In genomic region chr7:112205348-112206237, GRCh38 we compare ENCODE assay signal across 8 cellular contexts. TPM values are rescaled to one million over a fixed set of nuclear protein-coding genes. Genes with fewer than 3 reads are reported as not detected.
A peak's percentile ranks its signal among the peaks of the same experiment; 100 is the strongest.
DNase-seq lines count a peak whose midpoint lies in the region; ATAC-seq, FAIRE-seq and TF ChIP-seq lines count a peak whose summit lies in the region.

No MANE protein-coding gene starts in this region.

- H2BK5ac ChIP-seq in H1 (ENCODE audit: low read depth, low read length): peak overlapping the region; percentile 47; the same call in 1 of the 2 replicates

- no peak overlapping the region for H2AK5ac ChIP-seq in H1 (ENCODE audit: low read depth, low read length)

- peak overlapping the region; percentile 7; the same call in 1 of the 2 replicates for H3K18ac ChIP-seq in H1 (ENCODE audit: extremely low read depth, low read length)

- CTCF ChIA-PET in H1 (lab: Charles Lee; ENCODE audit: partially characterized antibody): interaction anchor here (0.8 to 1.5 kb wide), 6 partner anchors 9 to 452 kb away, joined by 3 to 5 read pairs (median 3); no protein-coding TSS in a partner anchor

- H3K9me3 ChIP-seq in H1 (ENCODE audit: insufficient read depth in 2 of 2, low read depth in 1 of 2, low read length in 1 of 2): no peaks in the 10 kb centered on the region

- peak overlapping the region; percentile 35 for H4K8ac ChIP-seq in H1 (ENCODE audit: extremely low read depth, insufficient read depth, low read length)

- peaks cover 21% of the 10 kb centered on the region for H3K23me2 ChIP-seq in H1 (ENCODE audit: low read depth, low read length)

- no peak for TF ChIP-seq POLR2A in H1 (IDR thresholded peaks at IDR 0.05; ENCODE audit: control extremely low read depth in 1 of 2, low read depth in 2 of 2, low read length in 2 of 2)

- peaks cover 39% of the 10 kb centered on the region for H3K27me3 Mint-ChIP-seq in stimulated activated naive CD8-positive, alpha-beta T cell treated with anti-CD3 and anti-CD28 coated beads, Interleukin-15, Interleukin-2, amounts not matched to agents 100 ng/mL and 50 ng/mL, for 24 hours

- POLR2A ChIA-PET in H1 (lab: Charles Lee; ENCODE audit: partially characterized antibody): interaction anchor here (0.7 to 4.6 kb wide), 19 partner anchors 9 to 1005 kb away, joined by 3 to 29 read pairs (median 4); partner anchors contain the start of gene IFRD1

- H3K27ac ChIP-seq in H1 (ENCODE audit: low read depth, low read length): peak overlapping the region; percentile 38; the same call in 1 of the 2 replicates

- H3K36me3 ChIP-seq in H1 (ENCODE audit: control insufficient read depth in 2 of 4, insufficient read depth in 4 of 4, low read length in 3 of 4): no peaks in the 10 kb centered on the region

- H4K5ac ChIP-seq in H1 (ENCODE audit: insufficient read length, low read depth, low read length): peak overlapping the region; percentile 9

- no peak overlapping the region for H2BK12ac ChIP-seq in H1 (ENCODE audit: low read depth, low read length)

- peaks cover 0 to 11% (median 7%) of the 10 kb centered on the region in 4 experiments; a peak in 5 of 7 replicates for H3K4me1 ChIP-seq in H1 (replicated peaks in 1 of 4; ENCODE audit: control insufficient read depth in 3 of 4, insufficient read depth in 4 of 4, low read length in 3 of 4)

- TF ChIP-seq CTCF in H1 (IDR thresholded peaks at IDR 0.05; ENCODE audit: control extremely low read depth in 1 of 3, insufficient read depth in 1 of 3, low read depth in 1 of 3, low read length in 3 of 3): no peak

- peaks cover 27% of the 10 kb centered on the region for H3K4me1 Mint-ChIP-seq in stimulated activated naive CD8-positive, alpha-beta T cell treated with anti-CD3 and anti-CD28 coated beads, Interleukin-15, Interleukin-2, amounts not matched to agents 100 ng/mL and 50 ng/mL, for 24 hours (ENCODE audit: low read depth)

- peak in 1 of 2 experiments; percentile 10; a peak in 1 of 4 replicates for TF ChIP-seq RAD21 in H1 (IDR thresholded peaks at IDR 0.05 in 1 of 2, conservative IDR thresholded peaks at IDR 0.05 in 1 of 2; ENCODE audit: low read depth in 2 of 2, low read length in 2 of 2)

- no peak overlapping the region for H2BK15ac ChIP-seq in H1 (ENCODE audit: low read length)

- no peak overlapping the region for H2BK120ac ChIP-seq in H1 (replicated peaks; ENCODE audit: low read depth, low read length)

- no peak overlapping the region for H3K14ac ChIP-seq in H1 (ENCODE audit: insufficient read length)

- H3K27me3 ChIP-seq in H1 (replicated peaks in 1 of 4; ENCODE audit: control insufficient read depth in 3 of 4, extremely low read depth in 1 of 4, insufficient read depth in 3 of 4, low read length in 3 of 4): no peaks in the 10 kb centered on the region; a peak in 1 of 7 replicates

- FAIRE-seq in H1 (lab: Jason Lieb, UNC): no peak

- no peak overlapping the region for H3K4ac ChIP-seq in H1 (replicated peaks; ENCODE audit: insufficient read length, low read depth, low read length)

- H3K27ac Mint-ChIP-seq in stimulated activated naive CD8-positive, alpha-beta T cell treated with anti-CD3 and anti-CD28 coated beads, Interleukin-15, Interleukin-2, amounts not matched to agents 100 ng/mL and 50 ng/mL, for 24 hours: no peak overlapping the region

- H4K91ac ChIP-seq in H1 (replicated peaks; ENCODE audit: insufficient read length, low read length): peak overlapping the region; percentile 51

- H3K79me1 ChIP-seq in H1 (ENCODE audit: low read depth, low read length): peaks cover 3% of the 10 kb centered on the region; the same call in 1 of the 2 replicates

- no peaks in the 10 kb centered on the region for H3K36me3 Mint-ChIP-seq in stimulated activated naive CD8-positive, alpha-beta T cell treated with anti-CD3 and anti-CD28 coated beads, Interleukin-15, Interleukin-2, amounts not matched to agents 100 ng/mL and 50 ng/mL, for 24 hours (ENCODE audit: low read depth)

- peak overlapping the region; percentile 31 to 78 (median 72); a peak in 6 of 7 replicates for H3K9ac ChIP-seq in H1 (replicated peaks in 1 of 4; ENCODE audit: extremely low read depth in 1 of 4, low read depth in 3 of 4, low read length in 3 of 4)

- 2% methylated on average over 59 of the region's 68 CpGs; no CpG with 5 or more reads in 1 of the 2 experiments for WGBS in H1 (ENCODE audit: extremely low coverage in 1 of 2, insufficient coverage in 1 of 2, insufficient read length in 1 of 2, insufficient replicate concordance in 2 of 2, low coverage in 1 of 2, low lambda C conversion rate in 2 of 2, missing lambda C conversion rate in 1 of 2), 2 experiments

- no peaks in the 10 kb centered on the region for H3K9me3 Mint-ChIP-seq in stimulated activated naive CD8-positive, alpha-beta T cell treated with anti-CD3 and anti-CD28 coated beads, Interleukin-15, Interleukin-2, amounts not matched to agents 100 ng/mL and 50 ng/mL, for 24 hours

- peak; percentile 5 for ATAC-seq in HG02588 (IDR thresholded peaks at IDR 0.05; ENCODE audit: unreplicated experiment)

- peak overlapping the region; percentile 64; the same call in 1 of the 2 replicates for H2AFZ ChIP-seq in H1 (ENCODE audit: low read length)

- no peak overlapping the region for H2BK20ac ChIP-seq in H1 (ENCODE audit: low read length)

- peak; percentile 27 for DNase-seq in NCI-H2107 treated with DMSO at 0.1 percent for 48 hours (lab: John Stamatoyannopoulos, UW; ENCODE audit: unreplicated experiment)
- no peak for DNase-seq in NCI-H2107 (lab: John Stamatoyannopoulos, UW)
- peak; percentile 40 to 63 for DNase-seq in NCI-H1930 (lab: John Stamatoyannopoulos, UW)
- DNase-seq in activated CD4-positive, alpha-beta T cell treated with anti-CD3 and anti-CD28 coated beads, Interleukin-2, amount 50 U/mL, for 48 hours: peak; percentile 32 to 41
- peak in 1 of 2 experiments; percentile 77 for DNase-seq in H1 (ENCODE audit: low read depth in 1 of 2, low spot score in 2 of 2)
- DNase-seq in medulla oblongata (ENCODE audit: extremely low spot score): peak; percentile 62

- no peak overlapping the region for H3K23ac ChIP-seq in H1 (ENCODE audit: insufficient read length)

- TF ChIP-seq EP300 in H1 (IDR thresholded peaks at IDR 0.05; ENCODE audit: borderline replicate concordance in 1 of 2, low read depth in 2 of 2, low read length in 2 of 2): no peak; a peak in 1 of 3 replicates

- H3K79me2 ChIP-seq in H1 (ENCODE audit: control insufficient read depth in 1 of 2, insufficient read depth in 2 of 2, low read length in 2 of 2): peaks cover 5 to 68% of the 10 kb centered on the region in 2 experiments; a peak in 3 of 4 replicates

- peaks cover 0 to under 1% of the 10 kb centered on the region in 2 experiments for H4K20me1 ChIP-seq in H1 (replicated peaks in 1 of 2; ENCODE audit: control insufficient read depth in 1 of 2, insufficient read depth in 2 of 2, low read length in 2 of 2)

- peak overlapping the region; percentile 83 to 99 for H3K4me2 ChIP-seq in H1 (ENCODE audit: insufficient read depth in 1 of 2, low read depth in 2 of 2, low read length in 2 of 2)

- H3K4me3 ChIP-seq in H1 (ENCODE audit: extremely low read depth in 1 of 4, insufficient read depth in 2 of 4, low read depth in 3 of 4, low read length in 4 of 4): peak overlapping the region; percentile 93 to 99 (median 95)

- peak overlapping the region; percentile 96 for H3K4me3 Mint-ChIP-seq in stimulated activated naive CD8-positive, alpha-beta T cell treated with anti-CD3 and anti-CD28 coated beads, Interleukin-15, Interleukin-2, amounts not matched to agents 100 ng/mL and 50 ng/mL, for 24 hours

- H3K56ac ChIP-seq in H1 (replicated peaks; ENCODE audit: insufficient read length, low read depth, low read length): peak overlapping the region; percentile 60

TF ChIP-seq in H1, 55 proteins besides CTCF, POLR2A, EP300 and RAD21 (continues in another document):
- TF ChIP-seq TEAD4 (IDR thresholded peaks at IDR 0.05; ENCODE audit: low read depth, low read length): peak; percentile 92
- no peak for TF ChIP-seq BRCA1 (IDR thresholded peaks at IDR 0.05; ENCODE audit: low read depth, low read length)
- peak; percentile 97 for TF ChIP-seq ASH2L (IDR thresholded peaks at IDR 0.05; ENCODE audit: low read length)
- peak; percentile 44 to 84; a peak in 3 of 4 replicates for TF ChIP-seq SIN3A (conservative IDR thresholded peaks at IDR 0.05 in 1 of 2, IDR thresholded peaks at IDR 0.05 in 1 of 2; ENCODE audit: low read depth in 1 of 2, low read length in 2 of 2)
- no peak for TF ChIP-seq TCF12 (IDR thresholded peaks at IDR 0.05; ENCODE audit: low read depth, low read length)
- TF ChIP-seq KDM1A (IDR thresholded peaks at IDR 0.05; ENCODE audit: borderline replicate concordance, low read length): no peak
- peak; percentile 90 for TF ChIP-seq KDM4A (IDR thresholded peaks at IDR 0.05; ENCODE audit: low read depth, low read length, severe bottlenecking)
- TF ChIP-seq, protein P1, sequence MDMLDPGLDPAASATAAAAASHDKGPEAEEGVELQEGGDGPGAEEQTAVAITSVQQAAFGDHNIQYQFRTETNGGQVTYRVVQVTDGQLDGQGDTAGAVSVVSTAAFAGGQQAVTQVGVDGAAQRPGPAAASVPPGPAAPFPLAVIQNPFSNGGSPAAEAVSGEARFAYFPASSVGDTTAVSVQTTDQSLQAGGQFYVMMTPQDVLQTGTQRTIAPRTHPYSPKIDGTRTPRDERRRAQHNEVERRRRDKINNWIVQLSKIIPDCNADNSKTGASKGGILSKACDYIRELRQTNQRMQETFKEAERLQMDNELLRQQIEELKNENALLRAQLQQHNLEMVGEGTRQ (IDR thresholded peaks at IDR 0.05; ENCODE audit: low read length): no peak
- 0 out of 2 replicates have a peak, but pooled peaks have one; percentile 17 for TF ChIP-seq TAF1 (IDR thresholded peaks at IDR 0.05; ENCODE audit: low read depth, low read length)

RNA-seq across cellular contexts. Expression of gene DOCK4, which starts 0.6 kb away (rescaled TPM):
- 23.6 and 26.9 TPM in 2 replicates for total RNA-seq in H1 (2021; fragmentation: NEBNext Ultra II Directional; extraction: Animal tissue kit (Norgen Biotek cat#: 25700))
- polyA plus RNA-seq in H1 (2011; rRNA removed): 5.1 and 6.2 TPM in 2 replicates
- polyA plus RNA-seq in H1 (2011; cell fraction: cytosol; rRNA removed): 6.9 TPM
- polyA plus RNA-seq in H1 (2011; cell fraction: nucleus; rRNA removed): 11.4 TPM
- polyA plus RNA-seq in H1 (2012, experiment 1 of 2): 6.3 to 9.0 TPM (median 7.3 TPM) in 4 replicates
- polyA plus RNA-seq in H1 (2012, experiment 2 of 2): 0.58 TPM
- polyA plus RNA-seq in H1 (2013, experiment 1 of 2): 8.0 TPM
- 9.6 TPM for polyA plus RNA-seq in H1 (2013, experiment 2 of 2)
- 34.0 and 41.7 TPM in 2 replicates for polyA minus RNA-seq in H1 (2011; rRNA and poly(A)+ RNA removed)
- 10.5 TPM for polyA minus RNA-seq in H1 (2011; cell fraction: cytosol; rRNA and poly(A)+ RNA removed)
- polyA minus RNA-seq in H1 (2011; cell fraction: nucleus; rRNA and poly(A)+ RNA removed): 72.2 TPM

RNA-seq across cellular contexts. Expression of gene ZNF277, which starts 0.9 kb away (rescaled TPM):
- total RNA-seq in H1 (2021; fragmentation: NEBNext Ultra II Directional; extraction: Animal tissue kit (Norgen Biotek cat#: 25700)): 18.0 and 21.7 TPM in 2 replicates
- polyA plus RNA-seq in H1 (2011; rRNA removed): 2.7 and 5.1 TPM in 2 replicates
- polyA plus RNA-seq in H1 (2011; cell fraction: cytosol; rRNA removed): 9.0 TPM
- polyA plus RNA-seq in H1 (2011; cell fraction: nucleus; rRNA removed): 4.6 TPM
- 10.8 to 14.8 TPM (median 14.3 TPM) in 4 replicates for polyA plus RNA-seq in H1 (2012, experiment 1 of 2)
- polyA plus RNA-seq in H1 (2012, experiment 2 of 2): 0.85 TPM
- 16.5 TPM for polyA plus RNA-seq in H1 (2013, experiment 1 of 2)
- polyA plus RNA-seq in H1 (2013, experiment 2 of 2): 14.6 TPM
- 12.5 and 17.0 TPM in 2 replicates for polyA minus RNA-seq in H1 (2011; rRNA and poly(A)+ RNA removed)
- 18.2 TPM for polyA minus RNA-seq in H1 (2011; cell fraction: cytosol; rRNA and poly(A)+ RNA removed)
- polyA minus RNA-seq in H1 (2011; cell fraction: nucleus; rRNA and poly(A)+ RNA removed): 35.2 TPM
